8 cellular contexts compared by ENCODE assay signal in genomic region chr4:173333658-173334084, GRCh38. TPM values are rescaled to one million over a fixed set of nuclear protein-coding genes. Genes with fewer than 3 reads are reported as not detected.
DNase-seq lines count a peak whose midpoint lies in the region; ATAC-seq and TF ChIP-seq lines count a peak whose summit lies in the region.

No MANE protein-coding gene starts in this region.

- WGBS in heart left ventricle, 4 donors = 0 to 1% (median 0%) methylated on average over 22 to 52 of the region's 53 CpGs

- H3K27ac Mint-ChIP-seq in CD4-positive, CD25-positive, alpha-beta regulatory T cell = peak overlapping the region; percentile 100
- H3K27ac Mint-ChIP-seq in activated naive CD4-positive, alpha-beta T cell treated with anti-CD3 and anti-CD28 coated beads, Interleukin-2, amount 50 U/mL, for 72 hours = peak overlapping the region; percentile 98 to 100

- peak overlapping the region; percentile 87 for H3K4me3 ChIP-seq in CD4-positive, CD25-positive, alpha-beta regulatory T cell (ENCODE audit: low read depth, low read length)
- peak overlapping the region; percentile 56 to 98 (median 92) for H3K4me3 ChIP-seq in heart left ventricle

- H3K27ac ChIP-seq in CD4-positive, CD25-positive, alpha-beta regulatory T cell (ENCODE audit: insufficient read depth, low read length, poor library complexity, severe bottlenecking) = peak overlapping the region; percentile 97
- peak overlapping the region; percentile 97 to 100 (median 98) for H3K27ac ChIP-seq in heart left ventricle

- H3K36me3 ChIP-seq in CD4-positive, CD25-positive, alpha-beta regulatory T cell (ENCODE audit: control insufficient read depth, insufficient read depth, low read length) = peaks cover 25% of the 10 kb centered on the region
- peaks cover 0 to 44% (median 41%) of the 10 kb centered on the region in 9 donors for H3K36me3 ChIP-seq in heart left ventricle

- intact Hi-C loops in heart left ventricle (cut with DNase I) = loop anchor here (1.0 to 5.0 kb wide), 5 partner anchors 34 to 39 kb away; partner anchors contain the start of gene SAP30 (in 8 of the 10)
- intact Hi-C loops in posterior cingulate gyrus (cut with DNase I) = loop anchor here (1.0 kb wide), 1 partner anchor 37 kb away; the partner anchor contains the start of gene SAP30

- peaks cover 17% of the 10 kb centered on the region for H3K36me3 Mint-ChIP-seq in CD4-positive, CD25-positive, alpha-beta regulatory T cell
- peaks cover 30 to 45% of the 10 kb centered on the region in 2 donors for H3K36me3 Mint-ChIP-seq in activated naive CD4-positive, alpha-beta T cell treated with anti-CD3 and anti-CD28 coated beads, Interleukin-2, amount 50 U/mL, for 72 hours

- peaks cover 5% of the 10 kb centered on the region for H3K27me3 Mint-ChIP-seq in CD4-positive, CD25-positive, alpha-beta regulatory T cell

- no peak for ATAC-seq in CD4-positive, CD25-positive, alpha-beta regulatory T cell (ENCODE audit: low read depth in 2 of 2)
- peak; percentile 1 for ATAC-seq in GM21529 (IDR thresholded peaks at IDR 0.05; ENCODE audit: unreplicated experiment)
- ATAC-seq in activated naive CD4-positive, alpha-beta T cell treated with anti-CD3 and anti-CD28 coated beads, Interleukin-2, amount 50 U/mL, for 72 hours = peak in 1 of 2 donors; percentile 4
- peak; percentile 13 to 69 (median 53) for ATAC-seq in heart left ventricle
- ATAC-seq in HG03520 (IDR thresholded peaks at IDR 0.05; ENCODE audit: unreplicated experiment) = no peak

- H3K4me1 ChIP-seq in CD4-positive, CD25-positive, alpha-beta regulatory T cell (ENCODE audit: control insufficient read depth, insufficient read depth, low read length, poor library complexity, severe bottlenecking) = peaks cover 31% of the 10 kb centered on the region
- peaks cover 0 to 48% (median 19%) of the 10 kb centered on the region in 12 donors for H3K4me1 ChIP-seq in heart left ventricle

- H3K4me1 Mint-ChIP-seq in CD4-positive, CD25-positive, alpha-beta regulatory T cell = peaks cover 12 to 44% (median 30%) of the 10 kb centered on the region in 4 donors

- H3K4me3 Mint-ChIP-seq in CD4-positive, CD25-positive, alpha-beta regulatory T cell = peak overlapping the region; percentile 94 to 100 (median 100)

- H3K9me3 Mint-ChIP-seq in CD4-positive, CD25-positive, alpha-beta regulatory T cell = no peaks in the 10 kb centered on the region
- no peaks in the 10 kb centered on the region for H3K9me3 Mint-ChIP-seq in activated naive CD4-positive, alpha-beta T cell treated with anti-CD3 and anti-CD28 coated beads, Interleukin-2, amount 50 U/mL, for 72 hours

- no peak for TF ChIP-seq CTCF in heart left ventricle (IDR thresholded peaks at IDR 0.05)

- H3K27me3 ChIP-seq in CD4-positive, CD25-positive, alpha-beta regulatory T cell (ENCODE audit: control insufficient read depth, insufficient read depth, low read length) = no peaks in the 10 kb centered on the region
- no peaks in the 10 kb centered on the region for H3K27me3 ChIP-seq in heart left ventricle

- H3K9me3 ChIP-seq in CD4-positive, CD25-positive, alpha-beta regulatory T cell (ENCODE audit: control insufficient read depth in 2 of 2, low read length in 2 of 2) = no peaks in the 10 kb centered on the region
- H3K9me3 ChIP-seq in heart left ventricle = no peaks in the 10 kb centered on the region

- TF ChIP-seq POLR2A in heart left ventricle (IDR thresholded peaks at IDR 0.05) = no peak

- peak in 2 of 3 donors; percentile 39 to 65 for DNase-seq in CD4-positive, CD25-positive, alpha-beta regulatory T cell
- DNase-seq in NCI-H69 (lab: John Stamatoyannopoulos, UW) (peak; percentile 83), heart left ventricle (peak; percentile 67 to 86 (median 78)), posterior cingulate gyrus (peak; percentile 30 to 91 (median 44))
- DNase-seq in activated naive CD4-positive, alpha-beta T cell treated with anti-CD3 and anti-CD28 coated beads, Interleukin-2, amount 50 U/mL, for 72 hours (ENCODE audit: low spot score in 2 of 2) = peak in 1 of 2 donors; percentile 31
- DNase-seq in central memory CD4-positive, alpha-beta T cell = no peak

RNA-seq across cellular contexts. Expression of gene HMGB2, which starts 0.5 kb away (rescaled TPM):
- total RNA-seq in CD4-positive, CD25-positive, alpha-beta regulatory T cell = 210 TPM
- 100 to 1,000 TPM; 280 to 438 (median 341) TPM for polyA plus RNA-seq in CD4-positive, CD25-positive, alpha-beta regulatory T cell
- total RNA-seq in activated naive CD4-positive, alpha-beta T cell treated with anti-CD3 and anti-CD28 coated beads, Interleukin-2, amount 50 U/mL, for 72 hours = 100 to 1,000 TPM; 567 to 924 TPM
- total RNA-seq in heart left ventricle = 10 to 100 TPM; 28.5 to 67.5 (median 38.2) TPM
- polyA plus RNA-seq in heart left ventricle = 10 to 100 TPM; 46.8 to 88.9 TPM

RNA-seq across cellular contexts. Expression of gene SAP30, which starts 37.1 kb away (rescaled TPM):
- 8.4 TPM for total RNA-seq in CD4-positive, CD25-positive, alpha-beta regulatory T cell
- 10 to 100 TPM in 2 of 4 donors, 1 to 10 TPM in 2; 6.0 to 16.7 (median 9.3) TPM for polyA plus RNA-seq in CD4-positive, CD25-positive, alpha-beta regulatory T cell
- 10 to 100 TPM; 19.0 to 21.7 TPM for total RNA-seq in activated naive CD4-positive, alpha-beta T cell treated with anti-CD3 and anti-CD28 coated beads, Interleukin-2, amount 50 U/mL, for 72 hours
- 10 to 100 TPM; 10.8 to 29.1 (median 16.0) TPM for total RNA-seq in heart left ventricle
- polyA plus RNA-seq in heart left ventricle = 10 to 100 TPM in 1 of 2 donors, 1 to 10 TPM in 1; 9.8 to 15.1 TPM

Comparison
In these comparisons a context has a peak if more than half of its experiments do, and no peak if none do; other contexts are left out.
1. ATAC-seq: peak in GM21529 (single experiment) and heart left ventricle (4 of 4); none in CD4-positive, CD25-positive, alpha-beta regulatory T cell (0 of 2) and HG03520 (single experiment).